In the genomic region with DNA sequence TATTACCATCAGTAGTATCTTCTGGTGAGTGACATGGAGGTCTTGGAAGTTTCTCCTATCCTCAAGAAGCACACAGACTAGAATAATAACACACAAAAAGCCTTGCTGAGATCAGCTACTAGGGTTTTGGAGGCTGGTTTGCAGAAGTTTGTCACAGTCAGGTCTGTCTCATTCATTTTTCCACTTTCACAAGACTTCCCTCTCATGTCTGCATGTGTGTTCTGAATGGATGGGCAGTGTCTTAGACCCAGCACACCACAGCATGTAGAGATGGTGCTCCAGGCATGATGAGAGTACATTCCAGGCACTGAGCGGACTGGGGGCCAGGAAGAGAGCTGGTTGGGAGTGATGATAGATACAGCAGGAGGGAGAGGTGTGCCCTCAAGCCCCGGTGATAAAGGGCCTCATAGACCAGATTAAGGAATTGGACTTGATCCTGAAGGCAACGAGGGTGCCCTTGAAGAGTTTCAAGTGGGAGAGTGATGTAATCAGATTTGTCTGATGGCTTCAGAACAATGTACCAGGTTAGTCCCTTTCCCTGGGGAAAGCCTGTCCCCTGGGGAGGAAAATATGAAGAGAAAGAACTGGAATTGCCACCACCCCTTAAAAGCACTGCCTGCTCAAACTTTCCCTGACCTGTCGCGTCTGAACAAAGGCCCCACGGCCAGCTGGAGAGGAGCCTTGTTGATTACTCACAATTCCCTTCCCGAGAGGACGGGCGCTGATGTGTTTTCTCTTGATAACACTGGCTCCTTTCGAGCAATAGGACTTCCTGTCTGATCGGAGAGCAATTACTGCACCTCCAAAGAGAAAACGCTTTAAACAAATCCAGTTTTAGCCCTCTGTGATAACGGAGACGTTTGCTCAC, we compare ENCODE assay signal across 9 cellular contexts. TPM values are rescaled to one million over a fixed set of nuclear protein-coding genes. Genes with fewer than 3 reads are reported as not detected.
DNase-seq lines count a peak whose midpoint lies in the region; ATAC-seq, FAIRE-seq and TF ChIP-seq lines count a peak whose summit lies in the region.
"Had no signal": no experiment of that assay in that cellular context is flagged by ENCODE, and none has a peak within 500 bp of the region (broad histone marks: within the 10 kb centered on the region; RNA-seq: fewer than 3 reads in every experiment).

No MANE protein-coding gene starts in this region.

- H3K9me3 ChIP-seq in CD8-positive, alpha-beta memory T cell (ENCODE audit: low read length) = no peaks in the 10 kb centered on the region
- peaks cover 0 to under 1% (median 0%) of the 10 kb centered on the region in 3 donors for H3K9me3 ChIP-seq in esophagus squamous epithelium
- no peaks in the 10 kb centered on the region for H3K9me3 ChIP-seq in naive thymus-derived CD4-positive, alpha-beta T cell (ENCODE audit: control insufficient read depth in 2 of 3, low read length in 3 of 3)

- TF ChIP-seq CTCF in esophagus squamous epithelium (IDR thresholded peaks at IDR 0.05) = no peak

- H3K36me3 ChIP-seq in CD8-positive, alpha-beta memory T cell (ENCODE audit: insufficient read depth, low read length) = no peaks in the 10 kb centered on the region
- H3K36me3 ChIP-seq in esophagus squamous epithelium = no peaks in the 10 kb centered on the region
- H3K36me3 ChIP-seq in naive thymus-derived CD4-positive, alpha-beta T cell (ENCODE audit: control insufficient read depth in 2 of 3, insufficient read depth in 3 of 3, low read length in 3 of 3) = no peaks in the 10 kb centered on the region

- CTCF ChIA-PET in CD8-positive, alpha-beta memory T cell (lab: Charles Lee) = no interaction called here
- CTCF ChIA-PET in naive thymus-derived CD4-positive, alpha-beta T cell (lab: Charles Lee) = no interaction called here

- no peak overlapping the region for H3K27ac Mint-ChIP-seq in CD8-positive, alpha-beta memory T cell
- no peak overlapping the region for H3K27ac Mint-ChIP-seq in naive thymus-derived CD4-positive, alpha-beta T cell

- no peak overlapping the region for H3K4me3 Mint-ChIP-seq in CD8-positive, alpha-beta memory T cell
- H3K4me3 Mint-ChIP-seq in naive thymus-derived CD4-positive, alpha-beta T cell = no peak overlapping the region

- H3K4me3 ChIP-seq in CD8-positive, alpha-beta memory T cell (ENCODE audit: low read length) = no peak overlapping the region
- no peak overlapping the region for H3K4me3 ChIP-seq in esophagus squamous epithelium
- H3K4me3 ChIP-seq in naive thymus-derived CD4-positive, alpha-beta T cell (ENCODE audit: low read length) = no peak overlapping the region

- peaks cover 7 to 14% (median 9%) of the 10 kb centered on the region in 3 donors for H3K4me1 Mint-ChIP-seq in CD8-positive, alpha-beta memory T cell
- H3K4me1 Mint-ChIP-seq in naive thymus-derived CD4-positive, alpha-beta T cell = peaks cover 0 to 9% (median 0%) of the 10 kb centered on the region in 7 donors

- H3K9me3 Mint-ChIP-seq in CD8-positive, alpha-beta memory T cell = peaks cover 0 to 7% (median 6%) of the 10 kb centered on the region in 5 donors
- peaks cover 0 to 15% (median 7%) of the 10 kb centered on the region in 11 donors for H3K9me3 Mint-ChIP-seq in naive thymus-derived CD4-positive, alpha-beta T cell

- H3K36me3 Mint-ChIP-seq in CD8-positive, alpha-beta memory T cell = no peaks in the 10 kb centered on the region
- H3K36me3 Mint-ChIP-seq in naive thymus-derived CD4-positive, alpha-beta T cell = peaks cover 0 to 5% (median 0%) of the 10 kb centered on the region in 5 donors

- no peak for ATAC-seq in naive thymus-derived CD4-positive, alpha-beta T cell
- ATAC-seq: Panc1 had no signal

- WGBS in esophagus squamous epithelium, 2 donors = 8 to 23% methylated on average over 8 to 14 of the region's 14 CpGs

- no peaks in the 10 kb centered on the region for H3K27me3 ChIP-seq in CD8-positive, alpha-beta memory T cell (ENCODE audit: insufficient read depth, low read length, poor library complexity, severe bottlenecking)
- no peaks in the 10 kb centered on the region for H3K27me3 ChIP-seq in esophagus squamous epithelium
- no peaks in the 10 kb centered on the region for H3K27me3 ChIP-seq in naive thymus-derived CD4-positive, alpha-beta T cell (ENCODE audit: control insufficient read depth in 2 of 2, insufficient read depth in 2 of 2, low read length in 2 of 2)

- no peak for TF ChIP-seq POLR2A in esophagus squamous epithelium (IDR thresholded peaks at IDR 0.05)

- H3K4me1 ChIP-seq in CD8-positive, alpha-beta memory T cell (ENCODE audit: insufficient read depth, low read length) = peaks cover 4% of the 10 kb centered on the region
- peaks cover 6 to 60% (median 10%) of the 10 kb centered on the region in 3 donors for H3K4me1 ChIP-seq in esophagus squamous epithelium
- H3K4me1 ChIP-seq in naive thymus-derived CD4-positive, alpha-beta T cell (ENCODE audit: control insufficient read depth in 2 of 2, insufficient read depth in 2 of 2, low read length in 2 of 2) = no peaks in the 10 kb centered on the region

- POLR2A ChIA-PET in CD8-positive, alpha-beta memory T cell (lab: Charles Lee) = no interaction called here
- POLR2A ChIA-PET in naive thymus-derived CD4-positive, alpha-beta T cell (lab: Charles Lee) = no interaction called here

- in situ Hi-C loops in ACHN (cut with HindIII; ENCODE audit: low pct_ligation_motif_present, low pct_unique_long_range_greater_than_20kb, low sequenced_read_pairs) = no loop called here

- H3K27ac ChIP-seq in CD8-positive, alpha-beta memory T cell (ENCODE audit: low read depth, low read length) = peak overlapping the region; percentile 54
- peak overlapping the region in 3 of 4 donors; percentile 28 to 64 (median 61) for H3K27ac ChIP-seq in esophagus squamous epithelium
- H3K27ac ChIP-seq in naive thymus-derived CD4-positive, alpha-beta T cell (ENCODE audit: low read depth, low read length) = no peak overlapping the region

- intact Hi-C loops in esophagus squamous epithelium (cut with DNase I) = no loop called here
- intact Hi-C loops in naive thymus-derived CD4-positive, alpha-beta T cell (cut with micrococcal nuclease) = no loop called here

- no peak for DNase-seq in CD8-positive, alpha-beta memory T cell
- DNase-seq in NCI-H345 treated with DMSO at 0.1 percent for 48 hours (lab: John Stamatoyannopoulos, UW; ENCODE audit: unreplicated experiment) (peak; percentile 26), esophagus squamous epithelium (lab: John Stamatoyannopoulos, UW) (no peak), non-pigmented ciliary epithelial cell (ENCODE audit: low read depth) (peak; percentile 52), RCC 7860 (ENCODE audit: low spot score) (no peak), ACHN (no peak), SW 1271 (lab: John Stamatoyannopoulos, UW) (no peak)
- no peak for DNase-seq in naive thymus-derived CD4-positive, alpha-beta T cell

- FAIRE-seq in RCC 7860 (lab: Jason Lieb, UNC) = no peak

- H3K27me3 Mint-ChIP-seq in CD8-positive, alpha-beta memory T cell = peaks cover 4 to 14% of the 10 kb centered on the region in 2 donors
- H3K27me3 Mint-ChIP-seq in naive thymus-derived CD4-positive, alpha-beta T cell = peaks cover 0 to 9% (median 4%) of the 10 kb centered on the region in 5 donors

RNA-seq across cellular contexts. Expression of a gene that starts 45.1 kb away (rescaled TPM):
- total RNA-seq in CD8-positive, alpha-beta memory T cell = under 1 TPM; 0.13 to 0.53 TPM
- polyA plus RNA-seq in CD8-positive, alpha-beta memory T cell = not detected
- total RNA-seq in esophagus squamous epithelium = 10 to 100 TPM in 2 of 4 donors, 1 to 10 TPM in 2; 7.0 to 18.9 (median 13.3) TPM
- total RNA-seq in naive thymus-derived CD4-positive, alpha-beta T cell = 10 to 100 TPM in 1 of 5 experiments, 1 to 10 TPM in 1, under 1 TPM in 2, not detected in 1; 0.73 to 40.4 (median 2.6) TPM
- under 1 TPM in 1 of 2 donors, not detected in 1; 0.26 TPM for polyA plus RNA-seq in naive thymus-derived CD4-positive, alpha-beta T cell

Comparison
In these comparisons a context has a peak if more than half of its experiments do, and no peak if none do; other contexts are left out.
1. DNase-seq: peak in NCI-H345 treated with DMSO at 0.1 percent for 48 hours (single experiment) and non-pigmented ciliary epithelial cell (single experiment); none in CD8-positive, alpha-beta memory T cell (0 of 5), esophagus squamous epithelium (single experiment), RCC 7860 (single experiment), ACHN (single experiment), naive thymus-derived CD4-positive, alpha-beta T cell (0 of 9) and SW 1271 (0 of 2).